Comparison of ENCODE assay signal across 8 cellular contexts in genomic region chr1:28882009-28882628, GRCh38. TPM values are rescaled to one million over a fixed set of nuclear protein-coding genes. Genes with fewer than 3 reads are reported as not detected.
DNase-seq lines count a peak whose midpoint lies in the region; ATAC-seq, FAIRE-seq and TF ChIP-seq lines count a peak whose summit lies in the region.

No MANE protein-coding gene starts in this region.

- H3K4me3 Mint-ChIP-seq in T-cell: no peak overlapping the region
- H3K4me3 Mint-ChIP-seq in activated naive CD8-positive, alpha-beta T cell treated with anti-CD3 and anti-CD28 coated beads, Interleukin-2, amount 50 U/mL, for 24 hours: no peak overlapping the region

- FAIRE-seq in GM12892 (lab: Jason Lieb, UNC): peak; percentile 86

- peaks cover 0 to 37% (median 11%) of the 10 kb centered on the region in 9 donors for H3K4me1 ChIP-seq in heart right ventricle

- CTCF ChIA-PET in T-cell (lab: Charles Lee): interaction anchor here (0.5 to 6.9 kb wide), 21 partner anchors 12 to 1213 kb away, joined by 3 to 92 read pairs (median 4); no protein-coding TSS in a partner anchor

- WGBS in heart right ventricle, 2 donors: 31 to 34% methylated on average over 13 of the region's 13 CpGs

- peaks cover 40 to 43% (median 41%) of the 10 kb centered on the region in 3 donors for H3K4me1 Mint-ChIP-seq in T-cell
- peaks cover 38% of the 10 kb centered on the region for H3K4me1 Mint-ChIP-seq in activated naive CD8-positive, alpha-beta T cell treated with anti-CD3 and anti-CD28 coated beads, Interleukin-2, amount 50 U/mL, for 24 hours

- POLR2A ChIA-PET in T-cell (lab: Charles Lee): no interaction called here

- H3K27ac ChIP-seq in heart right ventricle: no peak overlapping the region

- TF ChIP-seq POLR2A in GM12892 (IDR thresholded peaks at IDR 0.05; ENCODE audit: low read depth, low read length): no peak

- DNase-seq in GM12892 (ENCODE audit: insufficient read length) (peak; percentile 48), NCI-H1694 (lab: John Stamatoyannopoulos, UW) (peak; percentile 83), T-cell (peak; percentile 49 to 81 (median 71)), heart right ventricle (peak; percentile 83 to 87), putamen (ENCODE audit: low spot score) (peak; percentile 86)
- peak; percentile 85 for DNase-seq in activated naive CD8-positive, alpha-beta T cell treated with anti-CD3 and anti-CD28 coated beads, Interleukin-2, amount 50 U/mL, for 24 hours

- H3K36me3 Mint-ChIP-seq in T-cell: no peaks in the 10 kb centered on the region
- H3K36me3 Mint-ChIP-seq in activated naive CD8-positive, alpha-beta T cell treated with anti-CD3 and anti-CD28 coated beads, Interleukin-2, amount 50 U/mL, for 24 hours (ENCODE audit: low read depth): peaks cover 2% of the 10 kb centered on the region

- H3K9me3 ChIP-seq in heart right ventricle: no peaks in the 10 kb centered on the region

- TF ChIP-seq CTCF in heart right ventricle (IDR thresholded peaks at IDR 0.05): peak; percentile 82 to 97 (median 92)

- peak in 1 of 4 experiments; percentile 13 for ATAC-seq in T-cell (replicated peaks in 1 of 4)
- ATAC-seq in activated naive CD8-positive, alpha-beta T cell treated with anti-CD3 and anti-CD28 coated beads, Interleukin-2, amount 50 U/mL, for 24 hours: peak; percentile 31
- ATAC-seq in heart right ventricle: peak; percentile 58 to 75 (median 70)
- no peak for ATAC-seq in GM21447 (IDR thresholded peaks at IDR 0.05; ENCODE audit: unreplicated experiment)
- no peak for ATAC-seq in HG02938 (IDR thresholded peaks at IDR 0.05; ENCODE audit: unreplicated experiment)

- intact Hi-C loops in heart right ventricle (cut with DNase I): loop anchor here (1.0 to 10.0 kb wide), 12 partner anchors 103 to 1823 kb away; partner anchors contain the start of genes RNU11 (in 1 of the 10), TAF12 (in 1 of the 10) and TMEM200B (in 1 of the 10)

- peaks cover 0 to 11% (median 0%) of the 10 kb centered on the region in 7 donors for H3K27me3 ChIP-seq in heart right ventricle

- no peaks in the 10 kb centered on the region for H3K27me3 Mint-ChIP-seq in T-cell
- no peaks in the 10 kb centered on the region for H3K27me3 Mint-ChIP-seq in activated naive CD8-positive, alpha-beta T cell treated with anti-CD3 and anti-CD28 coated beads, Interleukin-2, amount 50 U/mL, for 24 hours

- H3K4me3 ChIP-seq in heart right ventricle: no peak overlapping the region

- H3K27ac Mint-ChIP-seq in T-cell: peak overlapping the region in 1 of 2 donors; percentile 37
- no peak overlapping the region for H3K27ac Mint-ChIP-seq in activated naive CD8-positive, alpha-beta T cell treated with anti-CD3 and anti-CD28 coated beads, Interleukin-2, amount 50 U/mL, for 24 hours

- no peaks in the 10 kb centered on the region for H3K36me3 ChIP-seq in heart right ventricle

- H3K9me3 Mint-ChIP-seq in T-cell: no peaks in the 10 kb centered on the region
- H3K9me3 Mint-ChIP-seq in activated naive CD8-positive, alpha-beta T cell treated with anti-CD3 and anti-CD28 coated beads, Interleukin-2, amount 50 U/mL, for 24 hours: no peaks in the 10 kb centered on the region

RNA-seq across cellular contexts. Expression of gene EPB41, which starts 32.2 kb away (rescaled TPM):
- polyA plus RNA-seq in GM12892 (2012; ENCODE audit: missing spikeins): 19.1 TPM
- total RNA-seq in T-cell (100 to 1,000 TPM; 199 to 257 (median 241) TPM), heart right ventricle (10 to 100 TPM; 14.7 to 36.8 (median 24.7) TPM)
- 1 to 10 TPM; 4.1 to 8.9 TPM for polyA plus RNA-seq in heart right ventricle

Comparison
In these comparisons a context has a peak if more than half of its experiments do, and no peak if none do; other contexts are left out.
1. ATAC-seq: peak in activated naive CD8-positive, alpha-beta T cell treated with anti-CD3 and anti-CD28 coated beads, Interleukin-2, amount 50 U/mL, for 24 hours (single experiment) and heart right ventricle (8 of 8); none in GM21447 (single experiment) and HG02938 (single experiment).
2. RNA of gene EPB41, which starts 32.2 kb away (total RNA-seq): 199 to 257 TPM in T-cell; 14.7 to 36.8 TPM in heart right ventricle; every median in the first group is over 4 times any median in the second.
3. Peak in every context shown above with its lines, with median percentiles within 50 percentile points of each other: DNase-seq.